ENCODE assay signal across 1 cellular context in the genomic region with DNA sequence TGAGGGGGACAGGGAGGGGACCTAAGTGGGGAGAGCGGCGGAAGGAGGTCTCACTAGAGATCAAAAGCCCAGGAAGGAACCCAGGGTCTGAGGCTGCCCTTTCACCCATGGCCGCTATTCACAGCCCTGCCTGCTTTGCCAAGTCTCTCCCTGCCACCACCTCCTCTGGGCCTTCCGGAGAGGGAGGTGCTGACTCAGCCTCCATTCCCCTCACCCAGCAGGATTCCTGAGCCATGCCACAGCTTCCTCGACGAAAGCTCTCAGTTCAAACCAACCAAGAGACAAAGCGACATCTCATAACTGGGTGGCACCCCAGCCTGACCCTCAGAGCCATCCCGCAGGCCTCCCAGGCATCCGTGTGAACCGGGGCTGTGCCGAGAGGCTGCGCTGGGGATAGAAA.
TF ChIP-seq lines count a peak whose summit lies in the region.

No MANE protein-coding gene starts in this region.

TF ChIP-seq in GM12878, 131 proteins besides CTCF, POLR2A, EP300 and RAD21:
- TF ChIP-seq TARDBP (IDR thresholded peaks at IDR 0.05; ENCODE audit: borderline replicate concordance) (no peak), NR2F1 (conservative IDR thresholded peaks at IDR 0.05) (0 out of 2 replicates have a peak, but pooled peaks have one; percentile 8), SUZ12 (IDR thresholded peaks at IDR 0.05; ENCODE audit: unreplicated experiment) (no peak)
